In genomic region chr1:35269190-35269988, GRCh38 we compare ENCODE assay signal across 8 cellular contexts. TPM values are rescaled to one million over a fixed set of nuclear protein-coding genes. Genes with fewer than 3 reads are reported as not detected.
DNase-seq lines count a peak whose midpoint lies in the region; ATAC-seq and TF ChIP-seq lines count a peak whose summit lies in the region.

No MANE protein-coding gene starts in this region.

- H3K4me3 ChIP-seq in AG04450 (ENCODE audit: low read depth, low read length) (peak overlapping the region; percentile 81), skeletal muscle tissue (ENCODE audit: low read length in 3 of 3) (peak overlapping the region; percentile 68 to 87 (median 74))

- H3K9me3 ChIP-seq in AG04450 (ENCODE audit: control insufficient read depth, insufficient read depth, low read length) (no peaks in the 10 kb centered on the region), skeletal muscle tissue (ENCODE audit: control insufficient read depth in 3 of 3, low read length in 3 of 3) (no peaks in the 10 kb centered on the region)

- H3K4me3 Mint-ChIP-seq in glutamatergic neuron (ENCODE audit: unreplicated experiment): peak overlapping the region; percentile 88

- peaks cover 0 to 13% (median 13%) of the 10 kb centered on the region in 3 donors for H3K4me1 ChIP-seq in skeletal muscle tissue (ENCODE audit: control insufficient read depth in 3 of 3, insufficient read depth in 3 of 3, low read length in 3 of 3)

- H3K27me3 ChIP-seq in AG04450 (ENCODE audit: control insufficient read depth, insufficient read depth, low read length) (no peaks in the 10 kb centered on the region), skeletal muscle tissue (ENCODE audit: control insufficient read depth in 3 of 3, insufficient read depth in 3 of 3, low read length in 3 of 3) (no peaks in the 10 kb centered on the region)

- H3K27me3 Mint-ChIP-seq in glutamatergic neuron (ENCODE audit: unreplicated experiment): no peaks in the 10 kb centered on the region

- no peaks in the 10 kb centered on the region for H3K36me3 Mint-ChIP-seq in glutamatergic neuron (ENCODE audit: unreplicated experiment)

- no peaks in the 10 kb centered on the region for H3K36me3 ChIP-seq in skeletal muscle tissue (ENCODE audit: control insufficient read depth in 3 of 3, insufficient read depth in 3 of 3, low read length in 3 of 3)

- H3K4me1 Mint-ChIP-seq in glutamatergic neuron (ENCODE audit: low read depth, unreplicated experiment): peaks cover 6% of the 10 kb centered on the region

- ATAC-seq in GM21447 (IDR thresholded peaks at IDR 0.05; ENCODE audit: unreplicated experiment) (no peak), GM21786 (IDR thresholded peaks at IDR 0.05; ENCODE audit: unreplicated experiment) (no peak)

- POLR2A ChIA-PET in AG04450 (lab: Yijun Ruan, JAX): interaction anchor here (0.6 to 0.8 kb wide), 4 partner anchors 22 to 76 kb away, joined by 4 to 7 read pairs (median 6); partner anchors contain the start of gene SFPQ

- TF ChIP-seq CTCF in AG04450 (IDR thresholded peaks at IDR 0.05; ENCODE audit: low read depth, low read length) (no peak), GM20000 (IDR thresholded peaks at IDR 0.05; ENCODE audit: extremely low read depth, missing control alignments) (no peak), VCaP (conservative IDR thresholded peaks at IDR 0.05) (no peak), glutamatergic neuron (IDR thresholded peaks at IDR 0.05; ENCODE audit: partially characterized antibody, unreplicated experiment) (no peak)

- peak overlapping the region; percentile 76 for H3K27ac Mint-ChIP-seq in glutamatergic neuron (ENCODE audit: unreplicated experiment)

- no peak for DNase-seq in AG04450 (ENCODE audit: low read depth, low spot score)
- peak; percentile 17 for DNase-seq in GM20000 (ENCODE audit: low spot score)
- DNase-seq in glutamatergic neuron: peak; percentile 14
- no peak for DNase-seq in iPS-NIHi7 (ENCODE audit: extremely low spot score)

- no peak overlapping the region for H3K27ac ChIP-seq in AG04450 (ENCODE audit: low read depth, low read length)
- H3K27ac ChIP-seq in VCaP: peak overlapping the region; percentile 94
- peak overlapping the region; percentile 81 for H3K27ac ChIP-seq in skeletal muscle tissue (ENCODE audit: low read depth, low read length)

- peaks cover 4% of the 10 kb centered on the region for H3K9me3 Mint-ChIP-seq in glutamatergic neuron (ENCODE audit: unreplicated experiment)

- H3K9ac ChIP-seq in skeletal muscle tissue (ENCODE audit: low read depth in 1 of 3, low read length in 3 of 3): peak overlapping the region; percentile 70 to 84 (median 80)

- CTCF ChIA-PET in AG04450 (lab: Charles Lee): interaction anchor here (0.6 to 1.6 kb wide), 3 partner anchors 67 to 105 kb away, joined by 5 to 7 read pairs (median 5); no protein-coding TSS in a partner anchor

RNA-seq across cellular contexts. Expression of gene ZMYM4, which starts 0.9 kb away (rescaled TPM):
- polyA plus RNA-seq in AG04450 (2011; rRNA removed): 40.3 and 58.3 TPM in 2 replicates
- polyA minus RNA-seq in AG04450 (2011; rRNA and poly(A)+ RNA removed): 54.6 and 86.7 TPM in 2 replicates
- total RNA-seq in glutamatergic neuron (ENCODE audit: unreplicated experiment) (64.8 TPM), skeletal muscle tissue (53.2 TPM)

Comparison
In these comparisons a context has a peak if more than half of its experiments do, and no peak if none do; other contexts are left out.
1. DNase-seq: peak in GM20000 (single experiment) and glutamatergic neuron (single experiment); none in AG04450 (single experiment) and iPS-NIHi7 (single experiment).